In genomic region chr17:43053008-43053407, GRCh38 we compare ENCODE assay signal across 1 cellular context. TPM values are rescaled to one million over a fixed set of nuclear protein-coding genes. Genes with fewer than 3 reads are reported as not detected.
"Had no signal": no experiment of that assay in that cellular context is flagged by ENCODE, and none has a peak within 500 bp of the region (broad histone marks: within the 10 kb centered on the region; RNA-seq: fewer than 3 reads in every experiment).

No MANE protein-coding gene starts in this region.

RNA-seq across cellular contexts. Expression of gene RND2, which starts 28.0 kb away (rescaled TPM):
- total RNA-seq: H4 had no signal
